Comparison of ENCODE assay signal across 1 cellular context in genomic region chr22:46052801-46053562, GRCh38.
TF ChIP-seq lines count a peak whose summit lies in the region.

No MANE protein-coding gene starts in this region.

TF ChIP-seq in HEK293, 187 proteins besides CTCF, POLR2A, EP300 and RAD21 (continued from another document):
- TF ChIP-seq ZSCAN18 (tag by site-specific recombination; IDR thresholded peaks at IDR 0.05): no peak
- no peak for TF ChIP-seq ZNF221 (tag by site-specific recombination; IDR thresholded peaks at IDR 0.05; ENCODE audit: borderline replicate concordance)
- no peak for TF ChIP-seq MZF1 (tag by site-specific recombination; IDR thresholded peaks at IDR 0.05; ENCODE audit: borderline replicate concordance)
- TF ChIP-seq ZNF335 (tag by site-specific recombination; conservative IDR thresholded peaks at IDR 0.05): peak; percentile 92
- no peak for TF ChIP-seq ZNF184 (tag by site-specific recombination; IDR thresholded peaks at IDR 0.05)
- no peak for TF ChIP-seq ZNF626 (tag by site-specific recombination; IDR thresholded peaks at IDR 0.05)
- TF ChIP-seq HOXA7 (CRISPR knock-in tag; IDR thresholded peaks at IDR 0.05; ENCODE audit: borderline replicate concordance): no peak
- no peak for TF ChIP-seq ZNF623 (tag by site-specific recombination; IDR thresholded peaks at IDR 0.05)
- no peak for TF ChIP-seq ZNF658 (tag by site-specific recombination; IDR thresholded peaks at IDR 0.05)
- TF ChIP-seq ZSCAN4 (tag by site-specific recombination; IDR thresholded peaks at IDR 0.05): peak; percentile 27
- no peak for TF ChIP-seq ZNF645 (tag by site-specific recombination; IDR thresholded peaks at IDR 0.05)
- TF ChIP-seq REST (tag by site-specific recombination; IDR thresholded peaks at IDR 0.05): no peak
- TF ChIP-seq ZNF548 (tag by site-specific recombination; IDR thresholded peaks at IDR 0.05): no peak
- no peak for TF ChIP-seq GFI1B (tag by site-specific recombination; IDR thresholded peaks at IDR 0.05)
- TF ChIP-seq SP2 (tag by site-specific recombination; IDR thresholded peaks at IDR 0.05): no peak
- no peak for TF ChIP-seq ZNF521 (tag by site-specific recombination; IDR thresholded peaks at IDR 0.05)
- TF ChIP-seq ZNF558 (tag by site-specific recombination; IDR thresholded peaks at IDR 0.05): no peak
- TF ChIP-seq KLF10 (tag by site-specific recombination; IDR thresholded peaks at IDR 0.05): no peak
- TF ChIP-seq ZNF449 (tag by site-specific recombination; IDR thresholded peaks at IDR 0.05): no peak
- no peak for TF ChIP-seq ZNF549 (tag by site-specific recombination; IDR thresholded peaks at IDR 0.05)
- no peak for TF ChIP-seq ZNF585B (tag by site-specific recombination; IDR thresholded peaks at IDR 0.05)
- no peak for TF ChIP-seq ZNF132 (tag by site-specific recombination; IDR thresholded peaks at IDR 0.05; ENCODE audit: borderline replicate concordance)
- TF ChIP-seq PRDM2 (tag by site-specific recombination; IDR thresholded peaks at IDR 0.05; ENCODE audit: borderline replicate concordance): no peak
- no peak for TF ChIP-seq ZSCAN30 (tag by site-specific recombination; IDR thresholded peaks at IDR 0.05)
- no peak for TF ChIP-seq SCRT2 (tag by site-specific recombination; IDR thresholded peaks at IDR 0.05)
- TF ChIP-seq ZNF223 (tag by site-specific recombination; IDR thresholded peaks at IDR 0.05): no peak
- TF ChIP-seq ZBTB8A (tag by site-specific recombination; IDR thresholded peaks at IDR 0.05): peak; percentile 45
- no peak for TF ChIP-seq ZFP41 (tag by site-specific recombination; IDR thresholded peaks at IDR 0.05; ENCODE audit: borderline replicate concordance)
- TF ChIP-seq KLF1 (tag by site-specific recombination; IDR thresholded peaks at IDR 0.05): no peak
- TF ChIP-seq KLF16 (tag by site-specific recombination; IDR thresholded peaks at IDR 0.05): no peak
- TF ChIP-seq ZNF843 (tag by site-specific recombination; IDR thresholded peaks at IDR 0.05): no peak
- no peak for TF ChIP-seq ZNF148 (tag by site-specific recombination; IDR thresholded peaks at IDR 0.05; ENCODE audit: borderline replicate concordance)
- TF ChIP-seq ZNF701 (tag by site-specific recombination; IDR thresholded peaks at IDR 0.05): no peak
- no peak for TF ChIP-seq ZNF23 (tag by site-specific recombination; IDR thresholded peaks at IDR 0.05; ENCODE audit: borderline replicate concordance)
- TF ChIP-seq OSR2 (tag by site-specific recombination; IDR thresholded peaks at IDR 0.05): no peak
TF ChIP-seq in HEK293: peak in this region for 28.
